ENCODE assay signal across 8 cellular contexts in the genomic region with DNA sequence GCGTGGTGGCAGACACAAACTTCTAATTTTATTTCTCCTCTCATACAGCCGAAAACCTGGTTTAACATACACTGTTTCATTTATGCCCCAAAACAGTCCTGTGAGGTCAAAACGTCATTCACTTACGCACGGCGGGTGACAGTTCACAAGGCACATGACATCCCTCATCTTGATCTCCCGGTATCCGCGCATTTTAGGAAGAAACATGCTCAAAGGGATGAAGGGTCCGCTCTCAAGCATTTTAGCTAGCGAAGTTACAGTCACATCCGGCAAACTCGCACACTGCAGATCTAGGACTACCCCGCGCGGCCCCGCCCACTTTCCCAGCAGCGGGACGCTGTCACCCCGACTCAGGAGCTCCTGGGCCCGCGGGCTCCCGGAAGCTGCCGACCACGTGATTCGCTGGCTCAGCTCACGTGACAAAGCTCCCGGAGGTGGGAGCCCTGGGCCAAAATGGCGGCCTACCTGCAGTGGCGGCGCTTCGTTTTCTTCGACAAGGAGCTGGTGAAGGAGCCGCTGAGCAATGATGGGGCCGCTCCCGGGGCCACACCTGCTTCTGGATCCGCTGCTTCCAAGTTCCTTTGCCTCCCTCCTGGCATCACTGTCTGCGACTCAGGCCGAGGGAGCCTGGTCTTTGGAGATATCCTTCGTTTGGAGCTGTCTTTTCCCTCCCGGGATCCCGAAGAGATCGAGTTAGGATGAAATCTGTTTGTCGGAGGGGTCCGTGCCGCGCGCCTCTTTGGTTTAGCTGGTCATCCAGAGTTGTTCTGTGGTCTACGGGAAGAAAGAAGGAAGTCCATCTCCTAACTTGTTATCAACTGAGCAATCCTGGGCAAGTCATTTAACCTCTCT. TPM values are rescaled to one million over a fixed set of nuclear protein-coding genes. Genes with fewer than 3 reads are reported as not detected.
A peak's percentile ranks its signal among the peaks of the same experiment; 100 is the strongest.
DNase-seq lines count a peak whose midpoint lies in the region; ATAC-seq and TF ChIP-seq lines count a peak whose summit lies in the region.

Gene VPS11 (plus strand): TSS at position 448 of the 852 bp plus-strand sequence. CDS start 6 bp downstream, at position 454.

- H3K27ac Mint-ChIP-seq in CD8-positive, alpha-beta T cell: peak within 1 kb of the TSS; percentile 97

- H3K27me3 ChIP-seq in CD8-positive, alpha-beta T cell (ENCODE audit: insufficient read depth, low read length): no peaks in the 10 kb centered on the region

- TF ChIP-seq CTCF in CD8-positive, alpha-beta T cell (IDR thresholded peaks at IDR 0.05): no peak

- H3K36me3 ChIP-seq in CD8-positive, alpha-beta T cell (ENCODE audit: insufficient read depth, low read length): peaks cover 14% of the 10 kb centered on the region

- peak within 1 kb of the TSS; percentile 89 for H3K4me3 Mint-ChIP-seq in CD8-positive, alpha-beta T cell

- CTCF ChIA-PET in CD8-positive, alpha-beta T cell (lab: Charles Lee): interaction anchor here (0.9 to 2.6 kb wide), 13 partner anchors 10 to 271 kb away, joined by 3 to 10 read pairs (median 4); partner anchors contain the start of genes C2CD2L and HMBS

- H3K9me3 Mint-ChIP-seq in CD8-positive, alpha-beta T cell: no peaks in the 10 kb centered on the region

- no peaks in the 10 kb centered on the region for H3K27me3 Mint-ChIP-seq in CD8-positive, alpha-beta T cell (ENCODE audit: low read depth)

- peaks cover 42% of the 10 kb centered on the region for H3K36me3 Mint-ChIP-seq in CD8-positive, alpha-beta T cell

- intact Hi-C loops in CD8-positive, alpha-beta T cell (cut with DNase I, micrococcal nuclease): loop anchor here (1.0 to 10.0 kb wide), 11 partner anchors 10 to 255 kb away; partner anchors contain the start of genes HINFP (in 2 of the 2), HMBS (in 2 of the 2), HYOU1 (in 2 of the 2) and RPS25 (in 2 of the 2)

- peak within 1 kb of the TSS; percentile 88 for H3K4me3 ChIP-seq in CD8-positive, alpha-beta T cell (ENCODE audit: low read depth, low read length)

- H3K4me1 Mint-ChIP-seq in CD8-positive, alpha-beta T cell (ENCODE audit: low read depth): peaks cover 51% of the 10 kb centered on the region

- ATAC-seq in CD8-positive, alpha-beta T cell: peak; percentile 92
- ATAC-seq in GM19463 (IDR thresholded peaks at IDR 0.05; ENCODE audit: unreplicated experiment): peak; percentile 97

- peak within 1 kb of the TSS; percentile 79 for H3K27ac ChIP-seq in CD8-positive, alpha-beta T cell (ENCODE audit: low read depth, low read length)

- peak; percentile 94 to 99 (median 98) for DNase-seq in CD8-positive, alpha-beta T cell
- peak; percentile 100 for DNase-seq in HPDE6-E6E7 (ENCODE audit: extremely low spot score)
- peak; percentile 98 for DNase-seq in NK-92 treated with Interleukin-12 subunit alpha and Interleukin-12 subunit beta, amount 100 ng/mL, for 24 hours (lab: John Stamatoyannopoulos, UW)
- DNase-seq in activated CD8-positive, alpha-beta memory T cell treated with anti-CD3 and anti-CD28 coated beads for 24 hours: peak; percentile 96
- DNase-seq in effector CD8-positive, alpha-beta T cell (lab: John Stamatoyannopoulos, UW): peak; percentile 95
- peak; percentile 95 to 97 for DNase-seq in lung microvascular endothelial cell (ENCODE audit: low read depth in 2 of 2)
- peak; percentile 97 to 98 (median 97) for DNase-seq in stimulated activated CD4-positive, alpha-beta T cell treated with anti-CD3 and anti-CD28 coated beads, TNF-alpha, amount 100 ng/mL, for 48 hours (ENCODE audit: low read depth in 3 of 3)

- POLR2A ChIA-PET in CD8-positive, alpha-beta T cell (lab: Charles Lee): interaction anchor here (0.6 to 2.2 kb wide), 25 partner anchors 10 to 676 kb away, joined by 3 to 31 read pairs (median 5); partner anchors contain the start of genes C2CD2L, CBL, DPAGT1 and HINFP

- H3K9me3 ChIP-seq in CD8-positive, alpha-beta T cell (ENCODE audit: low read length): no peaks in the 10 kb centered on the region

- peaks cover 29% of the 10 kb centered on the region for H3K4me1 ChIP-seq in CD8-positive, alpha-beta T cell (ENCODE audit: insufficient read depth, low read length)

RNA-seq across cellular contexts. Expression of gene VPS11, which starts in this region (rescaled TPM):
- 100 to 1,000 TPM in 1 of 2 experiments, 10 to 100 TPM in 1; 91.0 to 109 TPM for total RNA-seq in CD8-positive, alpha-beta T cell
- total RNA-seq in lung microvascular endothelial cell: 17.0 and 23.4 TPM in 2 replicates

Comparison
In these comparisons a context has a peak if more than half of its experiments do, and no peak if none do; other contexts are left out.
1. Peak in every context shown above with its lines: DNase-seq, ATAC-seq, H3K4me3 ChIP-seq and H3K27ac ChIP-seq.